In genomic region chr17:68777243-68777855, GRCh38 we compare ENCODE assay signal across 8 cellular contexts.
DNase-seq lines count a peak whose midpoint lies in the region; ATAC-seq and TF ChIP-seq lines count a peak whose summit lies in the region.

No MANE protein-coding gene starts in this region.

- TF ChIP-seq CTCF in adrenal gland (IDR thresholded peaks at IDR 0.05) (peak; percentile 49 to 91 (median 78)), ovary (IDR thresholded peaks at IDR 0.05) (peak; percentile 51 to 87 (median 77))

- H3K9me3 ChIP-seq in CD8-positive, alpha-beta memory T cell (ENCODE audit: low read length) = no peaks in the 10 kb centered on the region
- H3K9me3 ChIP-seq in adrenal gland (replicated peaks in 1 of 3) (no peaks in the 10 kb centered on the region), ovary (no peaks in the 10 kb centered on the region)

- no peaks in the 10 kb centered on the region for H3K36me3 ChIP-seq in CD8-positive, alpha-beta memory T cell (ENCODE audit: insufficient read depth, low read length)
- H3K36me3 ChIP-seq in adrenal gland (replicated peaks in 1 of 2) = no peaks in the 10 kb centered on the region
- no peaks in the 10 kb centered on the region for H3K36me3 ChIP-seq in ovary

- H3K4me3 Mint-ChIP-seq in CD8-positive, alpha-beta memory T cell = no peak overlapping the region

- TF ChIP-seq EP300 in ovary (IDR thresholded peaks at IDR 0.05) = no peak

- DNase-seq in CD8-positive, alpha-beta memory T cell = peak in 3 of 5 donors; percentile 2 to 23 (median 7)
- DNase-seq in NCI-H345 (lab: John Stamatoyannopoulos, UW) = peak; percentile 79
- peak; percentile 58 to 84 (median 73) for DNase-seq in adrenal gland
- DNase-seq in Right ventricle myocardium superior = peak; percentile 58
- peak in 3 of 5 donors; percentile 52 to 81 (median 65) for DNase-seq in ovary

- POLR2A ChIA-PET in CD8-positive, alpha-beta memory T cell (lab: Charles Lee) = no interaction called here

- CTCF ChIA-PET in CD8-positive, alpha-beta memory T cell (lab: Charles Lee) = interaction anchor here (1.4 kb wide), 1 partner anchor 472 kb away, joined by 5 read pairs; no protein-coding TSS in a partner anchor

- no peak overlapping the region for H3K27ac ChIP-seq in CD8-positive, alpha-beta memory T cell (ENCODE audit: low read depth, low read length)
- H3K27ac ChIP-seq in adrenal gland = peak overlapping the region in 3 of 5 donors; percentile 7 to 73 (median 67)
- peak overlapping the region; percentile 7 to 77 for H3K27ac ChIP-seq in ovary

- H3K27ac Mint-ChIP-seq in CD8-positive, alpha-beta memory T cell = no peak overlapping the region

- H3K36me3 Mint-ChIP-seq in CD8-positive, alpha-beta memory T cell = no peaks in the 10 kb centered on the region

- H3K4me1 Mint-ChIP-seq in CD8-positive, alpha-beta memory T cell = no peaks in the 10 kb centered on the region

- 18 to 26% (median 22%) methylated on average over 5 of the region's 5 CpGs for WGBS in adrenal gland, 4 donors
- 3 to 6% (median 5%) methylated on average over 5 of the region's 5 CpGs for WGBS in ovary, 3 donors

- ATAC-seq in GM21526 (IDR thresholded peaks at IDR 0.05; ENCODE audit: low FRiP score, unreplicated experiment) (peak; percentile 57), Right ventricle myocardium superior (ENCODE audit: poor library complexity) (peak; percentile 77), HG03354 (IDR thresholded peaks at IDR 0.05; ENCODE audit: poor library complexity, severe bottlenecking, unreplicated experiment) (no peak), HG02763 (IDR thresholded peaks at IDR 0.05; ENCODE audit: unreplicated experiment) (no peak)

- TF ChIP-seq POLR2A in adrenal gland (IDR thresholded peaks at IDR 0.05) (no peak), ovary (IDR thresholded peaks at IDR 0.05) (no peak)

- no peaks in the 10 kb centered on the region for H3K9me3 Mint-ChIP-seq in CD8-positive, alpha-beta memory T cell

- H3K4me1 ChIP-seq in CD8-positive, alpha-beta memory T cell (ENCODE audit: insufficient read depth, low read length) = no peaks in the 10 kb centered on the region
- peaks cover 16 to 41% of the 10 kb centered on the region in 2 donors for H3K4me1 ChIP-seq in adrenal gland (replicated peaks in 1 of 2)
- H3K4me1 ChIP-seq in ovary (ENCODE audit: insufficient read depth) = peaks cover 10% of the 10 kb centered on the region

- H3K27me3 ChIP-seq in CD8-positive, alpha-beta memory T cell (ENCODE audit: insufficient read depth, low read length, poor library complexity, severe bottlenecking) = no peaks in the 10 kb centered on the region
- no peaks in the 10 kb centered on the region for H3K27me3 ChIP-seq in adrenal gland
- no peaks in the 10 kb centered on the region for H3K27me3 ChIP-seq in ovary

- intact Hi-C loops in adrenal gland (cut with DNase I) (loop anchor here in 1 of 2 donors (10.0 kb wide), 1 partner anchor 137 kb away; no protein-coding TSS in a partner anchor), Right ventricle myocardium superior (cut with DNase I) (loop anchor here (5.0 kb wide), 1 partner anchor 195 kb away; no protein-coding TSS in a partner anchor), ovary (cut with DNase I) (loop anchor here in 3 of 4 donors (2.0 to 5.0 kb wide), 4 partner anchors 130 to 460 kb away; no protein-coding TSS in a partner anchor)

- no peak overlapping the region for H3K4me3 ChIP-seq in CD8-positive, alpha-beta memory T cell (ENCODE audit: low read length)
- H3K4me3 ChIP-seq in adrenal gland = peak overlapping the region in 1 of 4 donors; percentile 11
- H3K4me3 ChIP-seq in ovary = no peak overlapping the region

- H3K27me3 Mint-ChIP-seq in CD8-positive, alpha-beta memory T cell = peaks cover 0 to 22% of the 10 kb centered on the region in 2 donors

Comparison
In these comparisons a context has a peak if more than half of its experiments do, and no peak if none do; other contexts are left out.
1. DNase-seq: peak in every context shown above with its lines; median percentile 79 in NCI-H345; 73 in adrenal gland; 65 in ovary; 58 in Right ventricle myocardium superior; 7 in CD8-positive, alpha-beta memory T cell.
2. ATAC-seq: peak in GM21526 (single experiment) and Right ventricle myocardium superior (single experiment); none in HG03354 (single experiment) and HG02763 (single experiment).